In genomic region chr3:43211681-43212080, GRCh38 we compare ENCODE assay signal across 25 cellular contexts.
A peak's percentile ranks its signal among the peaks of the same experiment; 100 is the strongest.
DNase-seq lines count a peak whose midpoint lies in the region; TF ChIP-seq lines count a peak whose summit lies in the region.
"Had no signal": no experiment of that assay in that cellular context is flagged by ENCODE, and none has a peak within 500 bp of the region (broad histone marks: within the 10 kb centered on the region; RNA-seq: fewer than 3 reads in every experiment).

No MANE protein-coding gene starts in this region.

- H3K4me2 ChIP-seq in neural progenitor cell = no peak overlapping the region
- H3K4me2 ChIP-seq: PC-9 had no signal

- no peaks in the 10 kb centered on the region for H3K27me3 ChIP-seq in neural progenitor cell
- H3K27me3 ChIP-seq: BE2C, SJCRH30 had no signal

- H3F3A ChIP-seq in neural progenitor cell (ENCODE audit: low read depth) = no peaks in the 10 kb centered on the region

- DNase-seq in NCI-H2171 treated with DMSO at 0.1 percent for 48 hours (lab: John Stamatoyannopoulos, UW) (peak; percentile 75), NCI-H2171 (lab: John Stamatoyannopoulos, UW) (no peak), NCI-H82 treated with DMSO at 0.1 percent for 48 hours (lab: John Stamatoyannopoulos, UW; ENCODE audit: unreplicated experiment) (peak; percentile 94), cerebellar cortex (ENCODE audit: low spot score) (peak; percentile 75), neural progenitor cell (ENCODE audit: low spot score) (no peak), DMS79 (lab: John Stamatoyannopoulos, UW) (no peak), NCI-H1105 (lab: John Stamatoyannopoulos, UW) (no peak), NCI-H2081 (lab: John Stamatoyannopoulos, UW) (no peak)
- DNase-seq: ACHN; BE2C; CD8-positive, alpha-beta memory T cell; DND-41; H7; KBM-7; MV-4-11; NCI-H1105 treated with DMSO at 0.1 percent for 48 hours; NCI-H146; NCI-H2029; NCI-H226; NCI-H510A; NCI-H774; PC-9; SJCRH30 had no signal

- no peaks in the 10 kb centered on the region for H3K4me1 ChIP-seq in neural progenitor cell
- H3K4me1 ChIP-seq: BE2C, SJCRH30 had no signal

- no peaks in the 10 kb centered on the region for H3K9me3 Mint-ChIP-seq in neural progenitor cell
- H3K9me3 Mint-ChIP-seq: CD8-positive, alpha-beta memory T cell had no signal

- no peaks in the 10 kb centered on the region for H4K20me1 ChIP-seq in neural progenitor cell (ENCODE audit: low read depth)

- peak overlapping the region; percentile 28 for H3K4me3 Mint-ChIP-seq in neural progenitor cell
- H3K4me3 Mint-ChIP-seq: CD14-positive monocyte; CD8-positive, alpha-beta memory T cell had no signal

- H3K9ac ChIP-seq in neural progenitor cell = no peak overlapping the region

- TF ChIP-seq CTCF in neural progenitor cell (IDR thresholded peaks at IDR 0.05) = no peak

- H3K4me1 Mint-ChIP-seq in neural progenitor cell = no peaks in the 10 kb centered on the region
- H3K4me1 Mint-ChIP-seq: CD14-positive monocyte had no signal

- H3K9me3 ChIP-seq in neural progenitor cell (ENCODE audit: low read depth) = no peaks in the 10 kb centered on the region
- H3K9me3 ChIP-seq: BE2C, SJCRH30 had no signal

- H3K79me2 ChIP-seq in neural progenitor cell (ENCODE audit: low read depth) = no peaks in the 10 kb centered on the region

- H3K36me3 ChIP-seq in neural progenitor cell = no peaks in the 10 kb centered on the region
- H3K36me3 ChIP-seq: BE2C, SJCRH30 had no signal

- no peak overlapping the region for H3K4me3 ChIP-seq in neural progenitor cell
- H3K4me3 ChIP-seq: PC-9, SJCRH30 had no signal

- no peaks in the 10 kb centered on the region for H3K36me3 Mint-ChIP-seq in neural progenitor cell
- H3K36me3 Mint-ChIP-seq: CD14-positive monocyte; CD8-positive, alpha-beta memory T cell had no signal

- peaks cover 7% of the 10 kb centered on the region for H3K27me3 Mint-ChIP-seq in neural progenitor cell (ENCODE audit: insufficient read depth, low read depth)
- H3K27me3 Mint-ChIP-seq: CD8-positive, alpha-beta memory T cell had no signal

- no peak overlapping the region for H2AFZ ChIP-seq in neural progenitor cell (replicated peaks)
- H2AFZ ChIP-seq: PC-9 had no signal

- no peak overlapping the region for H3K27ac Mint-ChIP-seq in neural progenitor cell
- H3K27ac Mint-ChIP-seq: CD14-positive monocyte; CD8-positive, alpha-beta memory T cell had no signal

- no peak overlapping the region for H3K27ac ChIP-seq in neural progenitor cell
- H3K27ac ChIP-seq: 22Rv1, PC-9, SJCRH30 had no signal

Comparison
In these comparisons a context has a peak if more than half of its experiments do, and no peak if none do; other contexts are left out.
1. DNase-seq: peak in NCI-H2171 treated with DMSO at 0.1 percent for 48 hours (single experiment), NCI-H82 treated with DMSO at 0.1 percent for 48 hours (single experiment) and cerebellar cortex (single experiment); none in NCI-H2171 (single experiment), neural progenitor cell (single experiment), DMS79 (single experiment), NCI-H1105 (single experiment) and NCI-H2081 (0 of 2).